In the genomic region with DNA sequence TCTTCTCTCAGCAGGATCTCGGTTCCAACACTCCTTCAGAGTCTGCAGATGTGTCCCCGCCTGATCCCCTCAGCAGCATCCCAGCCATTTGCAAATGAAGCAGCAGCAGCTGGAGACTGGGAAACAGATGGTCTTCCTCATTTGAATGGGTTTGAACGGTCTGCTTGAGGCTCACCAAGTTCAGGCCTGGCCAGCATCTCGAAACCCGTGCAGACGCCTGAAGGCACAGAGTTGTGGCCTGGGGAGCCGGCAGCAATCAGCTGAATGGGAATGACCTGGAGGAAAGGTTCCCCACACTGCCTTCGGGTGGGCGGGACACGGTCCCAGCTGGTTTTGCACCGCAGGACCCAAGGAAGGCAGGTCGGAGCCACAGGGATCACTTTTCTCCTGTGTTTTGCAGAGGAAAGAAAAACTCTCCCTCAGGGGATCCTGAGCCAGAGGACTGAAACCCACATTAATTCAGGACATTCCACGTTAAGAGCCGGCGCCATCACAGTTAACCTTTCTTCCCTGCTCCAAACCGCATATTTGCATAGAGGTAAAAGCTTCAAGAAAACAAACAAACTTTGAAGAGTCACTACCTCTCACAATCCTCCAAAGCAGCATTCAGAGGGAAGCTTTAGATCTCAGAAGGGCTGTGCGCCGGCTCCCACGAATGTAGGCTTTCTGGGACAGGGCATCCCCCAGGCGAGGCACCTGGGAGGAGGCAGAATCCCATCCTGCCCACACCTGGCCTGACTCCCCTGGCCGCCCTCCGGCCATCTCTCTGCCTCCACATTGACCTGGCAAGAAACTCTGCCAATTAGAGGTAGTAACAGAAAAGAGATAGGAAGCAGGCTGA, we compare ENCODE assay signal across 16 cellular contexts. TPM values are rescaled to one million over a fixed set of nuclear protein-coding genes. Genes with fewer than 3 reads are reported as not detected.
DNase-seq lines count a peak whose midpoint lies in the region; ATAC-seq and TF ChIP-seq lines count a peak whose summit lies in the region.
"Had no signal": no experiment of that assay in that cellular context is flagged by ENCODE, and none has a peak within 500 bp of the region (broad histone marks: within the 10 kb centered on the region; RNA-seq: fewer than 3 reads in every experiment).

No MANE protein-coding gene starts in this region.

- H3K36me3 ChIP-seq in breast epithelium (no peaks in the 10 kb centered on the region), lower lobe of right lung (no peaks in the 10 kb centered on the region), uterus (no peaks in the 10 kb centered on the region)
- H3K36me3 ChIP-seq: left ventricle myocardium inferior had no signal

- ATAC-seq in lower lobe of right lung (peak; percentile 39 to 76), HG03025 (IDR thresholded peaks at IDR 0.05; ENCODE audit: low FRiP score, unreplicated experiment) (no peak)
- ATAC-seq: activated T-cell treated with anti-CD3 and anti-CD28 coated beads, Interleukin-2, amount 50 U/mL, for 72 hours had no signal

- intact Hi-C loops in breast epithelium (cut with DNase I; ENCODE audit: low total_unique reads), result no loop called here
- intact Hi-C loops in MCF 10A (cut with micrococcal nuclease), result no loop called here
- intact Hi-C loops in lower lobe of right lung (cut with DNase I), result no loop called here
- intact Hi-C loops in uterus (cut with DNase I; ENCODE audit: low total_unique reads), result no loop called here

- H3K36me3 Mint-ChIP-seq in MCF 10A (ENCODE audit: insufficient read depth, unreplicated experiment), result no peaks in the 10 kb centered on the region
- H3K36me3 Mint-ChIP-seq in endothelial cell (ENCODE audit: low read depth, unreplicated experiment), result peaks cover 8% of the 10 kb centered on the region
- H3K36me3 Mint-ChIP-seq: CD8-positive, alpha-beta memory T cell had no signal

- CTCF ChIA-PET in MCF 10A (lab: Yijun Ruan, JAX), result no interaction called here

- DNase-seq in breast epithelium (ENCODE audit: low spot score in 2 of 2) (no peak), MCF 10A (ENCODE audit: unreplicated experiment) (no peak), endothelial cell (ENCODE audit: low spot score) (peak; percentile 11), lower lobe of right lung (no peak), uterus (no peak), dedifferentiated amniotic fluid mesenchymal stem cell (ENCODE audit: extremely low spot score) (no peak), NCI-H774 (lab: John Stamatoyannopoulos, UW) (no peak)
- DNase-seq: activated T-cell treated with anti-CD3 and anti-CD28 coated beads, Interleukin-2, amount 50 U/mL, for 72 hours; CD8-positive, alpha-beta memory T cell; left ventricle myocardium inferior; NCI-H146; OCI-M1; testis had no signal

- BruUV-seq in MCF 10A (replicated peaks; lab: Mats Ljungman, UMichigan), result no TSS peak

- H3K27ac Mint-ChIP-seq in MCF 10A (ENCODE audit: low read depth, unreplicated experiment) (no peak overlapping the region), endothelial cell (ENCODE audit: unreplicated experiment) (no peak overlapping the region)
- H3K27ac Mint-ChIP-seq: activated T-cell treated with anti-CD3 and anti-CD28 coated beads, Interleukin-2, amount 50 U/mL, for 72 hours; CD8-positive, alpha-beta memory T cell; dendritic cell treated with granulocyte-macrophage colony-stimulating factor and Interleukin-4, amounts not matched to agents 40 ng/mL and 50 ng/mL, for 4 days had no signal

- H3K4me3 ChIP-seq in breast epithelium (peak overlapping the region in 2 of 3 donors; percentile 2), lower lobe of right lung (no peak overlapping the region), uterus (no peak overlapping the region)
- H3K4me3 ChIP-seq: left ventricle myocardium inferior, skin epidermis, testis had no signal

- TF ChIP-seq CTCF in breast epithelium (IDR thresholded peaks at IDR 0.05) (no peak), MCF 10A (IDR thresholded peaks at IDR 0.05; ENCODE audit: unreplicated experiment) (no peak), endothelial cell (IDR thresholded peaks at IDR 0.05; ENCODE audit: unreplicated experiment) (no peak), lower lobe of right lung (IDR thresholded peaks at IDR 0.05) (no peak), uterus (IDR thresholded peaks at IDR 0.05) (no peak)

- H3K27me3 Mint-ChIP-seq in MCF 10A (ENCODE audit: insufficient read depth, unreplicated experiment) (no peaks in the 10 kb centered on the region), endothelial cell (ENCODE audit: unreplicated experiment) (no peaks in the 10 kb centered on the region)

- H3K9me3 Mint-ChIP-seq in MCF 10A (ENCODE audit: unreplicated experiment) (no peaks in the 10 kb centered on the region), endothelial cell (ENCODE audit: unreplicated experiment) (no peaks in the 10 kb centered on the region)
- H3K9me3 Mint-ChIP-seq: dendritic cell treated with granulocyte-macrophage colony-stimulating factor and Interleukin-4, amounts not matched to agents 40 ng/mL and 50 ng/mL, for 4 days had no signal

- H3K4me1 ChIP-seq in breast epithelium, result peaks cover 0 to 3% of the 10 kb centered on the region in 2 donors
- H3K4me1 ChIP-seq in lower lobe of right lung, result peaks cover 18% of the 10 kb centered on the region
- H3K4me1 ChIP-seq in uterus, result no peaks in the 10 kb centered on the region
- H3K4me1 ChIP-seq: left ventricle myocardium inferior had no signal

- H3K4me3 Mint-ChIP-seq in MCF 10A (ENCODE audit: unreplicated experiment) (no peak overlapping the region), endothelial cell (ENCODE audit: unreplicated experiment) (no peak overlapping the region)
- H3K4me3 Mint-ChIP-seq: activated T-cell treated with anti-CD3 and anti-CD28 coated beads, Interleukin-2, amount 50 U/mL, for 72 hours; CD8-positive, alpha-beta memory T cell; dendritic cell treated with granulocyte-macrophage colony-stimulating factor and Interleukin-4, amounts not matched to agents 40 ng/mL and 50 ng/mL, for 4 days had no signal

- no peaks in the 10 kb centered on the region for H3K4me1 Mint-ChIP-seq in MCF 10A (ENCODE audit: insufficient read depth, unreplicated experiment)
- peaks cover 17% of the 10 kb centered on the region for H3K4me1 Mint-ChIP-seq in endothelial cell (ENCODE audit: unreplicated experiment)

- TF ChIP-seq POLR2A in breast epithelium (IDR thresholded peaks at IDR 0.05), result no peak
- no peak for TF ChIP-seq POLR2A in uterus (IDR thresholded peaks at IDR 0.05)

- H3K27me3 ChIP-seq in breast epithelium (no peaks in the 10 kb centered on the region), lower lobe of right lung (ENCODE audit: low read depth) (no peaks in the 10 kb centered on the region), uterus (no peaks in the 10 kb centered on the region)
- H3K27me3 ChIP-seq: testis had no signal

- peak overlapping the region; percentile 67 to 77 for H3K27ac ChIP-seq in breast epithelium
- H3K27ac ChIP-seq in lower lobe of right lung, result peak overlapping the region; percentile 46
- peak overlapping the region; percentile 15 to 39 for H3K27ac ChIP-seq in uterus
- H3K27ac ChIP-seq: left ventricle myocardium inferior, testis had no signal

- H3K9me3 ChIP-seq in breast epithelium (no peaks in the 10 kb centered on the region), lower lobe of right lung (no peaks in the 10 kb centered on the region), uterus (no peaks in the 10 kb centered on the region)
- H3K9me3 ChIP-seq: left ventricle myocardium inferior, testis had no signal

- POLR2A ChIA-PET in MCF 10A (lab: Yijun Ruan, JAX), result interaction anchor here (1.3 kb wide), 1 partner anchor 26 kb away, joined by 4 read pairs; no protein-coding TSS in a partner anchor

RNA-seq across cellular contexts. Expression of a gene that starts 17.7 kb away (rescaled TPM):
- total RNA-seq in breast epithelium (10 to 100 TPM; 31.8 to 62.8 (median 44.3) TPM), MCF 10A (2022) (2.7 and 3.0 TPM in 2 replicates), endothelial cell (ENCODE audit: unreplicated experiment) (15.3 TPM), lower lobe of right lung (59.2 TPM), uterus (100 to 1,000 TPM in 2 of 4 donors, 10 to 100 TPM in 2; 27.4 to 159 (median 111) TPM)
- total RNA-seq: activated T-cell treated with anti-CD3 and anti-CD28 coated beads, Interleukin-2, amount 50 U/mL, for 72 hours had no signal

Comparison
In these comparisons a context has a peak if more than half of its experiments do, and no peak if none do; other contexts are left out.
1. H3K4me3 ChIP-seq: peak in breast epithelium (2 of 3); none in lower lobe of right lung (single experiment) and uterus (0 of 2).
2. Peak in every context shown above with its lines, with median percentiles within 50 percentile points of each other: H3K27ac ChIP-seq.